18 cellular contexts compared by ENCODE assay signal in genomic region chr4:125112536-125112935, GRCh38.
"Had no signal": no experiment of that assay in that cellular context is flagged by ENCODE, and none has a peak within 500 bp of the region (broad histone marks: within the 10 kb centered on the region; RNA-seq: fewer than 3 reads in every experiment).

No MANE protein-coding gene starts in this region.

- H3K27me3 ChIP-seq: hepatocyte, pancreas had no signal

- H3K4me3 Mint-ChIP-seq: natural killer cell, neural crest cell had no signal

- H3K4me1 Mint-ChIP-seq: natural killer cell, neural crest cell had no signal

- H3K27ac ChIP-seq: dorsolateral prefrontal cortex, hepatocyte, pancreas had no signal

- H3K27ac Mint-ChIP-seq: natural killer cell, progenitor cell of endocrine pancreas had no signal

- H3K27me3 Mint-ChIP-seq: progenitor cell of endocrine pancreas had no signal

- ATAC-seq: esophagus mucosa, natural killer cell, pancreas, right cardiac atrium had no signal

- H3K9me3 ChIP-seq: pancreas had no signal

- DNase-seq: cortex of kidney; dorsolateral prefrontal cortex; effector CD8-positive, alpha-beta T cell; foreskin melanocyte; head of caudate nucleus; kidney glomerular epithelial cell; natural killer cell; occipital lobe; pancreas; right cardiac atrium; small intestine; stimulated activated CD4-positive, alpha-beta T cell treated with anti-CD3 and anti-CD28 coated beads, Interleukin-2, amount 100 ng/mL, for 48 hours; stimulated activated naive CD4-positive, alpha-beta T cell treated with Interleukin-2 at 50 U/mL for 16 hours; trophoblast cell had no signal

- H3K36me3 Mint-ChIP-seq: natural killer cell had no signal

- H3K4me3 ChIP-seq: dorsolateral prefrontal cortex, hepatocyte, pancreas had no signal
